ENCODE assay signal across 8 cellular contexts in genomic region chr20:46362931-46363872, GRCh38. TPM values are rescaled to one million over a fixed set of nuclear protein-coding genes. Genes with fewer than 3 reads are reported as not detected.
DNase-seq lines count a peak whose midpoint lies in the region; ATAC-seq and TF ChIP-seq lines count a peak whose summit lies in the region.

No MANE protein-coding gene starts in this region.

- peaks cover 65% of the 10 kb centered on the region for H3K36me3 Mint-ChIP-seq in activated B cell treated with CpG ODN at 0.5 μM for 24 hours (ENCODE audit: low read depth)

- peak overlapping the region; percentile 90 for H3K27ac Mint-ChIP-seq in activated B cell treated with CpG ODN at 0.5 μM for 24 hours

- CTCF ChIA-PET in activated B cell treated with CpG ODN at 0.5 μM for 24 hours (lab: Charles Lee) = interaction anchor here (2.1 to 2.2 kb wide), 2 partner anchors 14 to 43 kb away, joined by 9 to 13 read pairs; partner anchors contain the start of gene ELMO2

- no peaks in the 10 kb centered on the region for H3K9me3 Mint-ChIP-seq in activated B cell treated with CpG ODN at 0.5 μM for 24 hours

- H3K4me3 Mint-ChIP-seq in activated B cell treated with CpG ODN at 0.5 μM for 24 hours = peak overlapping the region; percentile 93

- ATAC-seq in HG02970 (IDR thresholded peaks at IDR 0.05; ENCODE audit: low FRiP score, unreplicated experiment) (peak; percentile 24), activated B cell treated with CpG ODN at 0.5 μM for 24 hours (ENCODE audit: low read depth) (no peak)

- peak overlapping the region; percentile 92; the same call in 1 of the 2 replicates for H3K9ac ChIP-seq in iPS-20b (ENCODE audit: low read depth, low read length)

- H3K4me1 Mint-ChIP-seq in activated B cell treated with CpG ODN at 0.5 μM for 24 hours = peaks cover 59% of the 10 kb centered on the region

- H3K36me3 ChIP-seq in iPS-20b (ENCODE audit: insufficient read depth, low read depth, low read length) = peaks cover 47% of the 10 kb centered on the region

- H3K27ac ChIP-seq in iPS-20b (ENCODE audit: low read length) (no peak overlapping the region), temporal lobe (ENCODE audit: low read depth, low read length) (peak overlapping the region; percentile 90)

- H3K27me3 Mint-ChIP-seq in activated B cell treated with CpG ODN at 0.5 μM for 24 hours = no peaks in the 10 kb centered on the region

- intact Hi-C loops in activated B cell treated with CpG ODN at 0.5 μM for 24 hours (cut with micrococcal nuclease) = loop anchor here (10.0 kb wide), 1 partner anchor 568 kb away; the partner anchor contains the start of genes DNTTIP1 and WFDC3

- no peaks in the 10 kb centered on the region for H3K4me1 ChIP-seq in iPS-20b (ENCODE audit: insufficient read depth, low read length)

- POLR2A ChIA-PET in activated B cell treated with CpG ODN at 0.5 μM for 24 hours (lab: Charles Lee) = interaction anchor here (0.6 to 2.6 kb wide), 5 partner anchors 10 to 1232 kb away, joined by 3 to 46 read pairs (median 9); partner anchors contain the start of gene ELMO2

- TF ChIP-seq CTCF in GM12865 (IDR thresholded peaks at IDR 0.05; ENCODE audit: insufficient read depth, low read depth, low read length, missing control alignments) (no peak), activated B cell treated with CpG ODN at 0.5 μM for 24 hours (IDR thresholded peaks at IDR 0.05) (no peak)

- no peaks in the 10 kb centered on the region for H3K9me3 ChIP-seq in iPS-20b (ENCODE audit: insufficient read depth, low read depth, low read length)

- peak; percentile 61 for DNase-seq in GM12865 (ENCODE audit: low read depth)
- no peak for DNase-seq in activated B cell treated with CpG ODN at 0.5 μM for 24 hours
- DNase-seq in AML-193 (lab: John Stamatoyannopoulos, UW) = no peak
- no peak for DNase-seq in RPMI8226
- DNase-seq in AG20443 (ENCODE audit: low spot score) = no peak

- H3K27me3 ChIP-seq in iPS-20b (ENCODE audit: insufficient read depth, low read length) = no peaks in the 10 kb centered on the region

- H3K4me3 ChIP-seq in GM12865 (ENCODE audit: low read depth, low read length) (peak overlapping the region; percentile 92), iPS-20b (ENCODE audit: low read length) (peak overlapping the region; percentile 83)

RNA-seq across cellular contexts. Expression of gene ELMO2, which starts 43.2 kb away (rescaled TPM):
- total RNA-seq in activated B cell treated with CpG ODN at 0.5 μM for 24 hours (39.0 and 45.6 TPM in 2 replicates), temporal lobe (55.3 TPM)

RNA-seq across cellular contexts. Expression of gene CDH22, which starts 54.9 kb away (rescaled TPM):
- total RNA-seq in activated B cell treated with CpG ODN at 0.5 μM for 24 hours (0.09 TPM in 1 of 2 replicates, not detected in the other), temporal lobe (2.2 TPM)
